In the genomic region with DNA sequence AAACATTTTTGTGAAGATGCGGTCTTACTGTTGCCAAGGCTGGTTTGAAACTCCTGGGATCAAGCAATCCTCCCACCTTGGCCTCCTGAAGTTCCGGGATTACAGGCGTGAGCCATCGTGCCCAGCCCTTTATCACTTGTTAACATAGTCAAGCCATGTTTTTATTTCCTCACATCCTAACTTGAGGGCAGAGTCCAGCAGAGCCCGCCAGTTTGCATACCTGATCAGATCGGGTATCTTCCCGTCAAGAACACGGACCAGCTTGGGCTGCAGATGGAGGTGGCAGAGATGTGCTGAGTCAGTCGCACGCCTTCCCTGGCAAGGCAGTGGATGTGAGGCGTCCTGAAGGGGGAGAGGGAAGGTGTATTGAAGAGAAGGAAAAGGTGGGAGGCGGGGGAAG, we compare ENCODE assay signal across 35 cellular contexts.
"Had no signal": no experiment of that assay in that cellular context is flagged by ENCODE, and none has a peak within 500 bp of the region (broad histone marks: within the 10 kb centered on the region; RNA-seq: fewer than 3 reads in every experiment).

No MANE protein-coding gene starts in this region.

- H3K27me3 ChIP-seq: MG63 had no signal

- DNase-seq: Karpas-422, Kasumi-1, MG63, MM.1S, MV-4-11, NCI-H1048, NCI-H1092, NCI-H1092 treated with DMSO at 0.1 percent for 48 hours, NCI-H1105, NCI-H1105 treated with DMSO at 0.1 percent for 48 hours, NCI-H1417, NCI-H1417 treated with DMSO at 0.1 percent for 48 hours, NCI-H1436, NCI-H1436 treated with DMSO at 0.1 percent for 48 hours, NCI-H146, NCI-H1694, NCI-H1694 treated with DMSO at 0.1 percent for 48 hours, NCI-H187, NCI-H187 treated with DMSO at 0.1 percent for 48 hours, NCI-H1930, NCI-H2029, NCI-H2029 treated with DMSO at 0.1 percent for 48 hours, NCI-H2081, NCI-H2081 treated with DMSO at 0.1 percent for 48 hours, NCI-H2107, NCI-H2171, NCI-H2171 treated with DMSO at 0.1 percent for 48 hours, NCI-H2227 treated with DMSO at 0.1 percent for 48 hours, NCI-H226, NCI-H345, NCI-H446, NCI-H446 treated with DMSO at 0.1 percent for 48 hours, NCI-H510A, NCI-H510A treated with DMSO at 0.1 percent for 48 hours, NCI-H524 had no signal

- H3K4me3 ChIP-seq: MG63 had no signal

- H3K9me3 ChIP-seq: MG63 had no signal

- H3K36me3 ChIP-seq: MG63 had no signal
